In genomic region chr7:17184805-17185689, GRCh38 we compare ENCODE assay signal across 9 cellular contexts.
DNase-seq lines count a peak whose midpoint lies in the region; ATAC-seq, FAIRE-seq and TF ChIP-seq lines count a peak whose summit lies in the region.
"Had no signal": no experiment of that assay in that cellular context is flagged by ENCODE, and none has a peak within 500 bp of the region (broad histone marks: within the 10 kb centered on the region; RNA-seq: fewer than 3 reads in every experiment).

No MANE protein-coding gene starts in this region.

- ATAC-seq in GM18868 (IDR thresholded peaks at IDR 0.05; ENCODE audit: unreplicated experiment) (peak; percentile 44), HG03575 (IDR thresholded peaks at IDR 0.05; ENCODE audit: extremely low read depth, insufficient number of reproducible peaks, low FRiP score, unreplicated experiment) (peak; percentile 17)

- no peak for TF ChIP-seq CTCF in osteoblast (IDR thresholded peaks at IDR 0.05; ENCODE audit: extremely low read depth, low read depth, low read length)

- no peaks in the 10 kb centered on the region for H3K27me3 ChIP-seq in osteoblast (ENCODE audit: insufficient read depth, low read length)

- H3K4me1 ChIP-seq in osteoblast (ENCODE audit: insufficient read depth, low read length): peaks cover 15% of the 10 kb centered on the region

- no peak overlapping the region for H2AFZ ChIP-seq in osteoblast (ENCODE audit: low read length)

- no peak for TF ChIP-seq POLR2A in H54 (IDR thresholded peaks at IDR 0.05; ENCODE audit: low read depth, low read length)

- H4K20me1 ChIP-seq in osteoblast (ENCODE audit: insufficient read depth, low read length): no peaks in the 10 kb centered on the region

- FAIRE-seq in H54 (lab: Jason Lieb, UNC): no peak

- H3K4me3 ChIP-seq in osteoblast (ENCODE audit: insufficient read depth, low read length): no peak overlapping the region

- DNase-seq in H54 (ENCODE audit: insufficient read length, low spot score) (peak; percentile 12), osteoblast (ENCODE audit: insufficient read length, low spot score, missing footprints) (no peak), cerebellar nuclear complex (lab: John Stamatoyannopoulos, UW) (no peak), GF-D8 (lab: John Stamatoyannopoulos, UW) (no peak), germinal center (ENCODE audit: low spot score) (no peak)
- no peak for DNase-seq in NK-92 treated with Interleukin-12 subunit alpha and Interleukin-12 subunit beta, amount 100 ng/mL, for 24 hours (lab: John Stamatoyannopoulos, UW)
- DNase-seq: NCI-H1105 had no signal

- no peaks in the 10 kb centered on the region for H3K9me3 ChIP-seq in osteoblast (ENCODE audit: low read depth, low read length)

- H3K79me2 ChIP-seq in osteoblast (ENCODE audit: insufficient read depth, low read length): no peaks in the 10 kb centered on the region

- no peaks in the 10 kb centered on the region for H3K36me3 ChIP-seq in osteoblast (ENCODE audit: insufficient read depth, low read length)

- peak overlapping the region; percentile 24 for H3K27ac ChIP-seq in osteoblast (ENCODE audit: low read depth, low read length)

- H3K4me2 ChIP-seq in osteoblast (ENCODE audit: insufficient read depth, low read length): peak overlapping the region; percentile 12
